ENCODE assay signal across 22 cellular contexts in genomic region chr18:8685914-8686216, GRCh38. TPM values are rescaled to one million over a fixed set of nuclear protein-coding genes. Genes with fewer than 3 reads are reported as not detected.
A peak's percentile ranks its signal among the peaks of the same experiment; 100 is the strongest.
DNase-seq lines count a peak whose midpoint lies in the region; ATAC-seq and TF ChIP-seq lines count a peak whose summit lies in the region.
"Had no signal": no experiment of that assay in that cellular context is flagged by ENCODE, and none has a peak within 500 bp of the region (broad histone marks: within the 10 kb centered on the region; RNA-seq: fewer than 3 reads in every experiment).

No MANE protein-coding gene starts in this region.

- H3K79me2 ChIP-seq in GM23338 (replicated peaks; ENCODE audit: insufficient read depth) = no peaks in the 10 kb centered on the region

- H3K36me3 ChIP-seq in GM23338 (ENCODE audit: insufficient read depth) (no peaks in the 10 kb centered on the region), upper lobe of right lung (no peaks in the 10 kb centered on the region)
- H3K36me3 ChIP-seq: heart right ventricle had no signal

- no peak overlapping the region for H3K27ac ChIP-seq in GM23338 (ENCODE audit: low read depth)
- H3K27ac ChIP-seq in skin epidermis = peak overlapping the region in 13 of 21 experiments; percentile 18 to 87 (median 60)
- H3K27ac ChIP-seq in upper lobe of right lung = no peak overlapping the region
- H3K27ac ChIP-seq: heart right ventricle had no signal

- H3K36me3 Mint-ChIP-seq in GM23338 (ENCODE audit: low read depth) = no peaks in the 10 kb centered on the region
- H3K36me3 Mint-ChIP-seq in brain = no peaks in the 10 kb centered on the region
- no peaks in the 10 kb centered on the region for H3K36me3 Mint-ChIP-seq in glutamatergic neuron (ENCODE audit: unreplicated experiment)
- H3K36me3 Mint-ChIP-seq: activated CD8-positive, alpha-beta memory T cell treated with anti-CD3 and anti-CD28 coated beads, Interleukin-2, amount 10 ng/mL, durations not matched to agents 7 days and 5 days; stimulated activated naive B cell treated with anti-CD40 and anti-IgM and Interleukin-4, amounts not matched to agents 10 μg/mL and 1 μg/mL and 100 μg/mL, for 72 hours had no signal

- no peaks in the 10 kb centered on the region for H3K9me3 ChIP-seq in upper lobe of right lung
- H3K9me3 ChIP-seq: heart right ventricle had no signal

- peak overlapping the region; percentile 97 for H2AFZ ChIP-seq in GM23338

- peaks cover 28% of the 10 kb centered on the region for H3K4me1 Mint-ChIP-seq in GM23338
- peaks cover 64% of the 10 kb centered on the region for H3K4me1 Mint-ChIP-seq in brain
- H3K4me1 Mint-ChIP-seq in glutamatergic neuron (ENCODE audit: low read depth, unreplicated experiment) = peaks cover 57% of the 10 kb centered on the region
- H3K4me1 Mint-ChIP-seq: B cell; stimulated activated naive B cell treated with anti-CD40 and anti-IgM and Interleukin-4, amounts not matched to agents 10 μg/mL and 1 μg/mL and 100 μg/mL, for 72 hours; T-helper 17 cell had no signal

- peaks cover 24% of the 10 kb centered on the region for H3K4me1 ChIP-seq in GM23338 (ENCODE audit: insufficient read depth)
- H3K4me1 ChIP-seq in upper lobe of right lung = no peaks in the 10 kb centered on the region
- H3K4me1 ChIP-seq: heart right ventricle had no signal

- H3K27ac Mint-ChIP-seq in GM23338 (no peak overlapping the region), brain (peak overlapping the region; percentile 83 to 99 (median 97)), glutamatergic neuron (ENCODE audit: unreplicated experiment) (peak overlapping the region; percentile 100)
- H3K27ac Mint-ChIP-seq: activated CD4-positive, alpha-beta T cell treated with anti-CD3 and anti-CD28 coated beads, Interleukin-2, amount 10 ng/mL, durations not matched to agents 24 days and 14 days; activated CD8-positive, alpha-beta memory T cell treated with anti-CD3 and anti-CD28 coated beads, Interleukin-2, amount 10 ng/mL, durations not matched to agents 7 days and 5 days; activated T-cell treated with anti-CD3 and anti-CD28 coated beads, Interleukin-2, amount 50 U/mL, for 72 hours; B cell; stimulated activated naive B cell treated with anti-CD40 and anti-IgM and Interleukin-4, amounts not matched to agents 10 μg/mL and 1 μg/mL and 100 μg/mL, for 72 hours; T-helper 17 cell had no signal

- ATAC-seq in GM23338 (no peak), GM19397 (IDR thresholded peaks at IDR 0.05; ENCODE audit: unreplicated experiment) (no peak), upper lobe of right lung (no peak)
- ATAC-seq: activated CD8-positive, alpha-beta memory T cell treated with anti-CD3 and anti-CD28 coated beads, Interleukin-2, amount 10 ng/mL, durations not matched to agents 7 days and 5 days; activated T-cell treated with anti-CD3 and anti-CD28 coated beads, Interleukin-2, amount 50 U/mL, for 72 hours; heart right ventricle; Panc1; stimulated activated naive B cell treated with anti-CD40 and anti-IgM and Interleukin-4, amounts not matched to agents 10 μg/mL and 1 μg/mL and 100 μg/mL, for 72 hours; T-helper 17 cell had no signal

- intact Hi-C loops in upper lobe of right lung (cut with DNase I) = no loop called here

- H3K9me2 ChIP-seq in GM23338 (ENCODE audit: insufficient read depth) = no peaks in the 10 kb centered on the region

- no peaks in the 10 kb centered on the region for H4K20me1 ChIP-seq in GM23338 (replicated peaks; ENCODE audit: insufficient read depth)

- H3K9me3 Mint-ChIP-seq in GM23338 (no peaks in the 10 kb centered on the region), brain (peaks cover 0 to 8% (median 0%) of the 10 kb centered on the region in 5 experiments), glutamatergic neuron (ENCODE audit: unreplicated experiment) (peaks cover 11% of the 10 kb centered on the region)
- H3K9me3 Mint-ChIP-seq: activated CD4-positive, alpha-beta T cell treated with anti-CD3 and anti-CD28 coated beads, Interleukin-2, amount 10 ng/mL, durations not matched to agents 24 days and 14 days; activated T-cell treated with anti-CD3 and anti-CD28 coated beads, Interleukin-2, amount 50 U/mL, for 72 hours; stimulated activated naive B cell treated with anti-CD40 and anti-IgM and Interleukin-4, amounts not matched to agents 10 μg/mL and 1 μg/mL and 100 μg/mL, for 72 hours had no signal

- H3K4me3 ChIP-seq in GM23338 (no peak overlapping the region), skin epidermis (peak overlapping the region in 1 of 7 experiments; percentile 13), upper lobe of right lung (no peak overlapping the region)
- H3K4me3 ChIP-seq: heart right ventricle had no signal

- no peak overlapping the region for H3K4me2 ChIP-seq in GM23338

- H3K27me3 Mint-ChIP-seq in GM23338 (ENCODE audit: insufficient read depth, low read depth, poor library complexity) (peaks cover 12% of the 10 kb centered on the region), brain (peaks cover 11% of the 10 kb centered on the region), glutamatergic neuron (ENCODE audit: unreplicated experiment) (peaks cover 7% of the 10 kb centered on the region)
- H3K27me3 Mint-ChIP-seq: activated CD8-positive, alpha-beta memory T cell treated with anti-CD3 and anti-CD28 coated beads, Interleukin-2, amount 10 ng/mL, durations not matched to agents 7 days and 5 days; stimulated activated naive B cell treated with anti-CD40 and anti-IgM and Interleukin-4, amounts not matched to agents 10 μg/mL and 1 μg/mL and 100 μg/mL, for 72 hours had no signal

- DNase-seq in GM23338 (ENCODE audit: low spot score) (no peak), glutamatergic neuron (no peak), T-helper 2 cell (no peak), upper lobe of right lung (no peak), COLO829 (ENCODE audit: low spot score) (no peak)
- DNase-seq: activated CD4-positive, alpha-beta T cell treated with anti-CD3 and anti-CD28 coated beads, Interleukin-2, amount 10 ng/mL, durations not matched to agents 24 days and 14 days; activated CD8-positive, alpha-beta memory T cell treated with anti-CD3 and anti-CD28 coated beads, Interleukin-2, amount 10 ng/mL, durations not matched to agents 7 days and 5 days; activated naive CD4-positive, alpha-beta T cell treated with anti-CD3 and anti-CD28 coated beads, Interleukin-2, amount 50 U/mL, for 16 hours; activated T-cell treated with anti-CD3 and anti-CD28 coated beads, Interleukin-2, amount 50 U/mL, for 72 hours; heart right ventricle; KBM-7; MM.1S; NCI-H2081 treated with DMSO at 0.1 percent for 48 hours; NK-92 treated with Interleukin-12 subunit alpha and Interleukin-12 subunit beta, amount 100 ng/mL, for 24 hours; nucleus accumbens; stimulated activated naive B cell treated with anti-CD40 and anti-IgM and Interleukin-4, amounts not matched to agents 10 μg/mL and 1 μg/mL and 100 μg/mL, for 72 hours; T-helper 17 cell had no signal

- TF ChIP-seq CTCF in GM23338 (conservative IDR thresholded peaks at IDR 0.05; ENCODE audit: low read depth in 2 of 2) (no peak), brain (conservative IDR thresholded peaks at IDR 0.05) (no peak), glutamatergic neuron (IDR thresholded peaks at IDR 0.05; ENCODE audit: partially characterized antibody, unreplicated experiment) (no peak), upper lobe of right lung (IDR thresholded peaks at IDR 0.05) (no peak)

- H3K4me3 Mint-ChIP-seq in GM23338 (no peak overlapping the region), brain (peak overlapping the region in 3 of 5 experiments; percentile 40 to 70 (median 51)), glutamatergic neuron (ENCODE audit: unreplicated experiment) (peak overlapping the region; percentile 72)
- H3K4me3 Mint-ChIP-seq: activated CD4-positive, alpha-beta T cell treated with anti-CD3 and anti-CD28 coated beads, Interleukin-2, amount 10 ng/mL, durations not matched to agents 24 days and 14 days; activated CD8-positive, alpha-beta memory T cell treated with anti-CD3 and anti-CD28 coated beads, Interleukin-2, amount 10 ng/mL, durations not matched to agents 7 days and 5 days; activated T-cell treated with anti-CD3 and anti-CD28 coated beads, Interleukin-2, amount 50 U/mL, for 72 hours; B cell; stimulated activated naive B cell treated with anti-CD40 and anti-IgM and Interleukin-4, amounts not matched to agents 10 μg/mL and 1 μg/mL and 100 μg/mL, for 72 hours; T-helper 17 cell had no signal

- H3K27me3 ChIP-seq in GM23338 (ENCODE audit: insufficient read depth) (no peaks in the 10 kb centered on the region), upper lobe of right lung (no peaks in the 10 kb centered on the region)

- H3F3A ChIP-seq in GM23338 (replicated peaks; ENCODE audit: low read depth) = no peaks in the 10 kb centered on the region

RNA-seq across cellular contexts. Expression of gene MTCL1, which starts 19.5 kb away (rescaled TPM):
- total RNA-seq in GM23338 (2014; rRNA removed; shearing (Covaris generic)) = 35.1 and 45.0 TPM in 2 replicates
- polyA plus RNA-seq in GM23338 (2016; fragmentation: Nextera tagmentation; extraction: Ambion mirVana) = 11.3 and 14.4 TPM in 2 replicates
- polyA plus RNA-seq in brain (ENCODE audit: insufficient read depth, low read depth, low replicate concordance) = 26.5 TPM
- 100 TPM for total RNA-seq in glutamatergic neuron (ENCODE audit: unreplicated experiment)
- 10.1 TPM for total RNA-seq in upper lobe of right lung

Comparison
In these comparisons a context has a peak if more than half of its experiments do, and no peak if none do; other contexts are left out.
1. H3K27ac ChIP-seq: peak in skin epidermis (13 of 21); none in GM23338 (single experiment) and upper lobe of right lung (single experiment).